Comparison of ENCODE assay signal across 7 cellular contexts in the genomic region with DNA sequence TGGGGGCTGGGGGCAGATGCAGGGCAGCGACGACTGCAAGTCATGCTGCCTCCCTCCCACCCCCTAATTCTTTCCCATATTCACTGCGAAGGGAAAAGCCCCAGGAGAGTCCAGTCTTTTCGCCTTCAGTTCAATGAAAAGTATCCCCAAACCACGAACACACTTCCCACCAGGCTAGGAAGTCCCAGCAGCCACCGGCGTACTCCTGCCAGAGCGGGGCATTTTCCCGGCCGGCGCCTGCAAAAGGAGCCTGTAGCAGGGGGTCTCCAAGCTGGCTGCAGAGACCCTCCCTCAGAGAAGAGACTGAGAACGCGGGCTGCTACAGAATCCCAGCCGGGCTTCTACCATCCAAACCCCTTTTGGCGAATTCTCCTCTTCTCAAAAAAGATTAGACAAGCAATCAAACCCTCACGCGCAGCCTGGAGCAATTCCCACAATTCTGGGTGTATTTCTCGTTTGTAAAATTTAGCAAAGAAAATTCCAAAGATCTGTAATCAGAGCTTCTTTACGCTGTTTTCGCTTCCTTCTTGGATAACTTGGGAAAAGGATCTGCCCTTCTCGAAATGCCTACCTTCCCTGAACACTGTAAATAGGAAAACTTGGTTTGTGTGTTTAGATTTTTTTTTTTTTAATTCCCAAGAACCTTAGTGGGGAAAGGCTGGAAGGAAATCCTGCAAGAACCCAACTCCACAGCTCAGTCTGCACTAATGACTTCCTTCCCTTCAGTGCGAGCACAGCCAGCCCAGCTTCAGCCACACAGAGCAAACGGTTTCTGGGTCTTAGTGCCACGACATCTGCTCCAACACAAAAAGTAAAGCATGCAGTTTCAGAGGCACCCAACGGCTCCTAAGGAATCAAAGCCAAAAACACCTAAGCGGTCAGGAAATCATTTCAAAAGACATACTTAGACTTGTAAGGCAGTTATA.
DNase-seq lines count a peak whose midpoint lies in the region; ATAC-seq, FAIRE-seq and TF ChIP-seq lines count a peak whose summit lies in the region.

No MANE protein-coding gene starts in this region.

- peaks cover 23% of the 10 kb centered on the region for H3K4me1 Mint-ChIP-seq in progenitor cell of endocrine pancreas (ENCODE audit: low read depth)

- peak overlapping the region; percentile 10 for H3K4me3 ChIP-seq in SJSA1
- H3K4me3 ChIP-seq in bronchial epithelial cell (ENCODE audit: low read depth, low read length), result peak overlapping the region; percentile 41

- peak overlapping the region; percentile 88 for H3K27ac Mint-ChIP-seq in progenitor cell of endocrine pancreas

- H3K36me3 ChIP-seq in SJSA1, result no peaks in the 10 kb centered on the region
- H3K36me3 ChIP-seq in bronchial epithelial cell (ENCODE audit: control insufficient read depth, insufficient read depth, low read length), result no peaks in the 10 kb centered on the region

- FAIRE-seq in bronchial epithelial cell (lab: Jason Lieb, UNC), result peak; percentile 58

- peak overlapping the region; percentile 90 for H3K4me3 Mint-ChIP-seq in progenitor cell of endocrine pancreas (ENCODE audit: low read depth)

- DNase-seq in GOT3 (lab: John Stamatoyannopoulos, UW) (peak; percentile 3), SJSA1 (ENCODE audit: low read depth in 1 of 2, low spot score in 2 of 2) (peak in 1 of 2 experiments; percentile 30), bronchial epithelial cell (ENCODE audit: low read depth) (peak; percentile 43), iPS DF 4.7 (ENCODE audit: extremely low read depth, low spot score) (peak; percentile 44), progenitor cell of endocrine pancreas (ENCODE audit: low spot score, unreplicated experiment) (peak; percentile 15), NCI-H1694 treated with DMSO at 0.1 percent for 48 hours (lab: John Stamatoyannopoulos, UW) (no peak)

- TF ChIP-seq CTCF in bronchial epithelial cell (IDR thresholded peaks at IDR 0.05; ENCODE audit: insufficient read depth, low read length, severe bottlenecking), result no peak
- TF ChIP-seq CTCF in progenitor cell of endocrine pancreas (IDR thresholded peaks at IDR 0.05; ENCODE audit: unreplicated experiment), result no peak

- H3K9me3 ChIP-seq in SJSA1 (replicated peaks), result no peaks in the 10 kb centered on the region

- H3K9me3 Mint-ChIP-seq in progenitor cell of endocrine pancreas (ENCODE audit: low read depth), result no peaks in the 10 kb centered on the region

- peaks cover 15% of the 10 kb centered on the region for H3K4me1 ChIP-seq in SJSA1 (replicated peaks)

- H3K27me3 Mint-ChIP-seq in progenitor cell of endocrine pancreas, result no peaks in the 10 kb centered on the region

- no peak overlapping the region for H3K27ac ChIP-seq in SJSA1

- no peaks in the 10 kb centered on the region for H3K36me3 Mint-ChIP-seq in progenitor cell of endocrine pancreas (ENCODE audit: insufficient read depth)

- H3K27me3 ChIP-seq in SJSA1 (replicated peaks) (peaks cover 16% of the 10 kb centered on the region), bronchial epithelial cell (ENCODE audit: control insufficient read depth, insufficient read depth, low read length) (peaks cover 3% of the 10 kb centered on the region)

- ATAC-seq in HG03039 (IDR thresholded peaks at IDR 0.05; ENCODE audit: unreplicated experiment), result no peak
